In genomic region chr17:45231481-45232116, GRCh38 we compare ENCODE assay signal across 9 cellular contexts. TPM values are rescaled to one million over a fixed set of nuclear protein-coding genes. Genes with fewer than 3 reads are reported as not detected.
DNase-seq lines count a peak whose midpoint lies in the region; ATAC-seq and TF ChIP-seq lines count a peak whose summit lies in the region.
"Had no signal": no experiment of that assay in that cellular context is flagged by ENCODE, and none has a peak within 500 bp of the region (broad histone marks: within the 10 kb centered on the region; RNA-seq: fewer than 3 reads in every experiment).

No MANE protein-coding gene starts in this region.

- H2AFZ ChIP-seq in H9 (ENCODE audit: low read length) = no peak overlapping the region

- no peak overlapping the region for H2BK12ac ChIP-seq in H9 (ENCODE audit: insufficient read length, low read depth, low read length)

- H3K4me3 ChIP-seq in BE2C (ENCODE audit: low read depth, low read length) = peak overlapping the region; percentile 45; the same call in 1 of the 2 replicates

- H3K4me1 Mint-ChIP-seq in H9 = peaks cover 25 to 54% of the 10 kb centered on the region in 2 experiments
- peaks cover 93% of the 10 kb centered on the region for H3K4me1 Mint-ChIP-seq in activated T-cell treated with anti-CD3 and anti-CD28 coated beads, Interleukin-2, amount 50 U/mL, for 72 hours (ENCODE audit: low read depth)

- no peaks in the 10 kb centered on the region for H3K36me3 ChIP-seq in BE2C

- no peak overlapping the region for H3K4me2 ChIP-seq in H9 (ENCODE audit: insufficient read depth, insufficient read length, low read length)

- H3K9me3 ChIP-seq in BE2C (no peaks in the 10 kb centered on the region), H9 (ENCODE audit: control insufficient read depth, low read depth, low read length) (no peaks in the 10 kb centered on the region)

- H3K4ac ChIP-seq in H9 (ENCODE audit: low read depth, low read length) = no peak overlapping the region

- no peak overlapping the region for H3K27ac ChIP-seq in H9 (ENCODE audit: insufficient read length, low read depth, low read length)

- TF ChIP-seq CTCF in BE2C (IDR thresholded peaks at IDR 0.05; ENCODE audit: low read depth, low read length) (peak; percentile 48), H9 (conservative IDR thresholded peaks at IDR 0.05) (peak; percentile 67)

- H3K9me3 Mint-ChIP-seq in H9 = no peaks in the 10 kb centered on the region; a peak in 2 of 5 replicates
- H3K9me3 Mint-ChIP-seq in activated T-cell treated with anti-CD3 and anti-CD28 coated beads, Interleukin-2, amount 50 U/mL, for 72 hours = no peaks in the 10 kb centered on the region

- H2AK5ac ChIP-seq in H9 (ENCODE audit: insufficient read length, low read length) = no peak overlapping the region

- no peak overlapping the region for H3T11ph ChIP-seq in H9 (ENCODE audit: low read length)

- no peaks in the 10 kb centered on the region for H3K79me2 ChIP-seq in H9 (ENCODE audit: insufficient read depth, low read length)

- no peaks in the 10 kb centered on the region for H3K23me2 ChIP-seq in H9 (ENCODE audit: insufficient read length, low read depth, low read length, poor library complexity, severe bottlenecking)

- H3K36me3 Mint-ChIP-seq in H9 (ENCODE audit: insufficient read depth in 1 of 3, low read depth in 3 of 3) = no peaks in the 10 kb centered on the region
- peaks cover 11 to 23% of the 10 kb centered on the region in 2 donors for H3K36me3 Mint-ChIP-seq in activated T-cell treated with anti-CD3 and anti-CD28 coated beads, Interleukin-2, amount 50 U/mL, for 72 hours (ENCODE audit: insufficient read depth in 2 of 2)

- H3K27ac Mint-ChIP-seq in H9 = no peak overlapping the region
- H3K27ac Mint-ChIP-seq in activated T-cell treated with anti-CD3 and anti-CD28 coated beads, Interleukin-2, amount 50 U/mL, for 72 hours = peak overlapping the region; percentile 95

- no peak overlapping the region for H4K91ac ChIP-seq in H9 (ENCODE audit: insufficient read length, low read depth, low read length)

- no peaks in the 10 kb centered on the region for H4K20me1 ChIP-seq in H9 (ENCODE audit: control insufficient read depth, insufficient read depth, insufficient read length)

- ATAC-seq in activated T-cell treated with anti-CD3 and anti-CD28 coated beads, Interleukin-2, amount 50 U/mL, for 72 hours (replicated peaks in 1 of 2) = no peak
- ATAC-seq in GM21390 (IDR thresholded peaks at IDR 0.05; ENCODE audit: unreplicated experiment) = no peak
- ATAC-seq in GM19035 (IDR thresholded peaks at IDR 0.05; ENCODE audit: unreplicated experiment) = no peak

- no peak overlapping the region for H3K23ac ChIP-seq in H9 (ENCODE audit: insufficient read length, low read depth, low read length)

- no peak overlapping the region for H2BK5ac ChIP-seq in H9 (ENCODE audit: insufficient read length, low read length)

- H2BK15ac ChIP-seq in H9 (ENCODE audit: low read depth, low read length) = no peak overlapping the region

- WGBS in H9 (ENCODE audit: extremely low coverage, insufficient read length, low lambda C conversion rate) = no CpG with 5 or more reads among the region's 19 CpGs

- H2BK20ac ChIP-seq in H9 (ENCODE audit: low read depth, low read length, poor library complexity, severe bottlenecking) = no peak overlapping the region

- no peak overlapping the region for H3K14ac ChIP-seq in H9 (ENCODE audit: insufficient read depth, low read length)

- H3K9ac ChIP-seq in H9 (ENCODE audit: extremely low read depth, insufficient read length, low read length) = no peak overlapping the region

- no peak overlapping the region for H3K56ac ChIP-seq in H9 (ENCODE audit: insufficient read length, low read depth, low read length)

- H3K18ac ChIP-seq in H9 (ENCODE audit: insufficient read length, low read depth, low read length) = no peak overlapping the region

- no peaks in the 10 kb centered on the region for H3K79me1 ChIP-seq in H9 (ENCODE audit: insufficient read depth, low read depth, low read length, poor library complexity, severe bottlenecking)

- H3K4me3 Mint-ChIP-seq in H9 = no peak overlapping the region; a peak in 1 of 5 replicates
- H3K4me3 Mint-ChIP-seq in activated T-cell treated with anti-CD3 and anti-CD28 coated beads, Interleukin-2, amount 50 U/mL, for 72 hours = peak overlapping the region; percentile 82 to 87

- DNase-seq in BE2C (peak; percentile 60), H9 (peak; percentile 87), left kidney (ENCODE audit: low read depth, low spot score) (peak; percentile 59), putamen (ENCODE audit: low spot score) (no peak), HPDE6-E6E7 (ENCODE audit: extremely low spot score) (no peak)
- DNase-seq in activated T-cell treated with anti-CD3 and anti-CD28 coated beads, Interleukin-2, amount 50 U/mL, for 72 hours = peak in 1 of 2 donors; percentile 55
- DNase-seq: amniotic stem cell had no signal

- no peak overlapping the region for H2BK120ac ChIP-seq in H9 (ENCODE audit: low read depth, low read length, poor library complexity, severe bottlenecking)

- H3K27me3 Mint-ChIP-seq in H9 (ENCODE audit: low read depth) = peaks cover 16% of the 10 kb centered on the region
- H3K27me3 Mint-ChIP-seq in activated T-cell treated with anti-CD3 and anti-CD28 coated beads, Interleukin-2, amount 50 U/mL, for 72 hours (ENCODE audit: low read depth) = no peaks in the 10 kb centered on the region

- H3K4me1 ChIP-seq in BE2C = peaks cover 22% of the 10 kb centered on the region
- H3K4me1 ChIP-seq in H9 (ENCODE audit: insufficient read depth, low read length) = peaks cover 4% of the 10 kb centered on the region; the same call in 1 of the 2 replicates

- H3K27me3 ChIP-seq in BE2C = no peaks in the 10 kb centered on the region
- H3K27me3 ChIP-seq in H9 (ENCODE audit: insufficient read depth, low read length) = no peaks in the 10 kb centered on the region

- H4K8ac ChIP-seq in H9 (replicated peaks; ENCODE audit: insufficient read length, low read depth, low read length) = no peak overlapping the region

- no peak overlapping the region for H4K5ac ChIP-seq in H9 (ENCODE audit: insufficient read length, low read depth, low read length)

RNA-seq across cellular contexts. Expression of gene FMNL1, which starts 9.9 kb away (rescaled TPM):
- 64.8 TPM for polyA plus RNA-seq in BE2C (2012; ENCODE audit: insufficient read depth, insufficient read length, low read depth)
- 6.3 and 6.9 TPM in 2 replicates for total RNA-seq in H9 (2021)
- 100 to 1,000 TPM; 559 to 689 TPM for total RNA-seq in activated T-cell treated with anti-CD3 and anti-CD28 coated beads, Interleukin-2, amount 50 U/mL, for 72 hours

RNA-seq across cellular contexts. Expression of gene SPATA32, which starts 30.3 kb away (rescaled TPM):
- polyA plus RNA-seq in BE2C (2012; ENCODE audit: insufficient read depth, insufficient read length, low read depth) = not detected
- 0.42 and 0.81 TPM in 2 replicates for total RNA-seq in H9 (2021)
- total RNA-seq in activated T-cell treated with anti-CD3 and anti-CD28 coated beads, Interleukin-2, amount 50 U/mL, for 72 hours = 1 to 10 TPM; 1.4 to 1.7 TPM

Comparison
In these comparisons a context has a peak if more than half of its experiments do, and no peak if none do; other contexts are left out.
1. DNase-seq: peak in BE2C (single experiment), H9 (single experiment) and left kidney (single experiment); none in putamen (single experiment) and HPDE6-E6E7 (single experiment).
2. H3K4me3 Mint-ChIP-seq: peak in activated T-cell treated with anti-CD3 and anti-CD28 coated beads, Interleukin-2, amount 50 U/mL, for 72 hours (2 of 2); none in H9 (0 of 2).
3. RNA of gene FMNL1, which starts 9.9 kb away (total RNA-seq): 559 to 689 TPM in activated T-cell treated with anti-CD3 and anti-CD28 coated beads, Interleukin-2, amount 50 U/mL, for 72 hours; 6.3 to 6.9 TPM in H9; every median in the first group is over 10 times any median in the second.